In the genomic region with DNA sequence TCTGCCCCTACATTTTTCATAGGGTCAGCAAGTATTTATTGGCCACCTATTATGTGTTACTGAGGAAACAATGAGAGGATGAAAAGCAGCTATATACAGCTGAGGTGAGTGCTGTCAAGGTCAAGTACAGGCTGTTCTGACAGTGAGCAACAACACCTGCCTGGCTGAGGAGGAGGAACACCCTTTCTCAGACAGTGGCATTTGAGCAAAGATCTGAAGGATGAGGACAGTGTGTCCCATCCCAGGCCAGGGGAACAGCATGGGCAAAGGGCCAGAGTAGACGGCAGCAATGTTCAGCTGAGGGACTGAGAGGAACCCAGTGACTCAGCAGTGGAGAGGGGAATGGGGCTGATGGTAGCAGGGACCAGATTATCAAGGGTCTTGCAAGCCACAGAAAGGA, we compare ENCODE assay signal across 3 cellular contexts.
"Had no signal": no experiment of that assay in that cellular context is flagged by ENCODE, and none has a peak within 500 bp of the region (broad histone marks: within the 10 kb centered on the region; RNA-seq: fewer than 3 reads in every experiment).

No MANE protein-coding gene starts in this region.

- ATAC-seq: GM12878 had no signal

- DNase-seq: GDM1, GF-D8 had no signal

- H3K4me3 ChIP-seq: GM12878 had no signal
